In genomic region chr22:31339148-31339832, GRCh38 we compare ENCODE assay signal across 1 cellular context.
TF ChIP-seq lines count a peak whose summit lies in the region.

No MANE protein-coding gene starts in this region.

TF ChIP-seq in H1, 55 proteins besides CTCF, POLR2A, EP300 and RAD21:
- TF ChIP-seq TEAD4 (IDR thresholded peaks at IDR 0.05; ENCODE audit: low read depth, low read length) (no peak), POLR2AphosphoS5 (IDR thresholded peaks at IDR 0.05; ENCODE audit: low read depth, low read length) (peak; percentile 33)
